ENCODE assay signal across 9 cellular contexts in the genomic region with DNA sequence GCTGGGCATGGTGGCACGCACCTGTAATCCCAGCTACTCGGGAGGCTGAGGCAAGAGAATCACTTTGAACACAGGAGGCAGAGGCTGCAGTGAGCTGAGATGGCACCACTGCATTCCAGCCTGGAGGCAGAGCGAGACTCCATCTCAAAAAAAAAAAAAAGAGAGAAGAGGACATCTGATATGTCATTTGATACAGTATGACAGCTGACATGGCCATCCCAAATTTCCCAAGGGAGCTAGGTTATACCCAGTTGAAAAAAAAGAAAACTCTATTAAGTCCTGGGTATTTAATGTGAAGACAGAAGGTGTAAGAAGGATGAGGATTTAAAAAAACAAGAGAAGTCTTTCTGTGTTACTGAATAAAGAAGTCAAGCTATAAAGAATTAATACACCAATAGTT.
"Had no signal": no experiment of that assay in that cellular context is flagged by ENCODE, and none has a peak within 500 bp of the region (broad histone marks: within the 10 kb centered on the region; RNA-seq: fewer than 3 reads in every experiment).

No MANE protein-coding gene starts in this region.

- H3K4me3 ChIP-seq: coronary artery had no signal

- ATAC-seq: natural killer cell; stimulated activated naive B cell treated with anti-CD40 and anti-IgM and Interleukin-4, amounts not matched to agents 10 μg/mL and 1 μg/mL and 100 μg/mL, for 72 hours had no signal

- H3K4me1 ChIP-seq: parathyroid adenoma had no signal

- H3K27ac ChIP-seq: parathyroid adenoma, WERI-Rb-1 had no signal

- DNase-seq: activated CD4-positive, alpha-beta T cell treated with anti-CD3 and anti-CD28 coated beads, Interleukin-2, amount 50 U/mL, for 4 hours; amygdala; caudate nucleus; immature natural killer cell; natural killer cell; stimulated activated naive B cell treated with anti-CD40 and anti-IgM and Interleukin-4, amounts not matched to agents 10 μg/mL and 1 μg/mL and 100 μg/mL, for 72 hours; WERI-Rb-1 had no signal

- H3K36me3 ChIP-seq: WERI-Rb-1 had no signal
